In genomic region chr1:33082575-33083112, GRCh38 we compare ENCODE assay signal across 10 cellular contexts. TPM values are rescaled to one million over a fixed set of nuclear protein-coding genes. Genes with fewer than 3 reads are reported as not detected.
DNase-seq lines count a peak whose midpoint lies in the region; ATAC-seq lines count a peak whose summit lies in the region.
"Had no signal": no experiment of that assay in that cellular context is flagged by ENCODE, and none has a peak within 500 bp of the region (broad histone marks: within the 10 kb centered on the region; RNA-seq: fewer than 3 reads in every experiment).

No MANE protein-coding gene starts in this region.

- CTCF ChIA-PET in activated CD4-positive, alpha-beta memory T cell treated with anti-CD3 and anti-CD28 coated beads for 36 hours (lab: Charles Lee), result interaction anchor here (1.1 to 5.6 kb wide), 6 partner anchors 13 to 370 kb away, joined by 3 to 41 read pairs (median 5); no protein-coding TSS in a partner anchor

- no peak for DNase-seq in activated T-cell treated with anti-CD3 and anti-CD28 coated beads, Interleukin-2, amount 50 U/mL, for 4 hours
- DNase-seq in activated T-cell treated with anti-CD3 and anti-CD28 coated beads, Interleukin-2, amount 50 U/mL, for 48 hours, result no peak
- DNase-seq in activated CD4-positive, alpha-beta memory T cell treated with anti-CD3 and anti-CD28 coated beads for 36 hours, result no peak
- DNase-seq in stimulated activated effector memory CD8-positive, alpha-beta T cell treated with anti-CD3 and anti-CD28 coated beads, Interleukin-12 subunit alpha, Interleukin-12 subunit beta, amount 100 ng/mL, for 72 hours (ENCODE audit: low spot score in 2 of 2), result no peak
- DNase-seq in ecto neural progenitor cell (ENCODE audit: low spot score), result no peak
- no peak for DNase-seq in kidney glomerular epithelial cell (lab: John Stamatoyannopoulos, UW)
- DNase-seq in left ventricle myocardium superior, result no peak
- DNase-seq: SW 1271 had no signal

- H3K27ac Mint-ChIP-seq in activated CD4-positive, alpha-beta memory T cell treated with anti-CD3 and anti-CD28 coated beads for 36 hours, result no peak overlapping the region
- no peak overlapping the region for H3K27ac Mint-ChIP-seq in stimulated activated effector memory CD8-positive, alpha-beta T cell treated with anti-CD3 and anti-CD28 coated beads, Interleukin-12 subunit alpha, Interleukin-12 subunit beta, amount 100 ng/mL, for 72 hours

- no peaks in the 10 kb centered on the region for H3K9me3 ChIP-seq in iPS-15b (ENCODE audit: control insufficient read depth, insufficient read depth, low read length)
- H3K9me3 ChIP-seq: thyroid gland had no signal

- peak overlapping the region; percentile 81 for H3K4me3 ChIP-seq in iPS-15b (ENCODE audit: low read depth, low read length)

- H3K4me3 Mint-ChIP-seq in activated T-cell treated with anti-CD3 and anti-CD28 coated beads, Interleukin-2, amount 50 U/mL, for 4 hours, result peak overlapping the region; percentile 79
- peak overlapping the region; percentile 62 for H3K4me3 Mint-ChIP-seq in activated CD4-positive, alpha-beta memory T cell treated with anti-CD3 and anti-CD28 coated beads for 36 hours
- H3K4me3 Mint-ChIP-seq in stimulated activated effector memory CD8-positive, alpha-beta T cell treated with anti-CD3 and anti-CD28 coated beads, Interleukin-12 subunit alpha, Interleukin-12 subunit beta, amount 100 ng/mL, for 72 hours, result peak overlapping the region; percentile 65

- intact Hi-C loops in activated CD4-positive, alpha-beta memory T cell treated with anti-CD3 and anti-CD28 coated beads for 36 hours (cut with micrococcal nuclease), result loop anchor here (5.0 to 10.0 kb wide), 2 partner anchors 45 to 148 kb away; partner anchors contain the start of gene AK2
- intact Hi-C loops in left ventricle myocardium superior (cut with micrococcal nuclease), result no loop called here

- H3K27me3 ChIP-seq in iPS-15b (ENCODE audit: control insufficient read depth, insufficient read depth, low read length), result peaks cover 52% of the 10 kb centered on the region
- H3K27me3 ChIP-seq: thyroid gland had no signal

- H3K4me1 ChIP-seq in iPS-15b (ENCODE audit: control insufficient read depth, insufficient read depth, low read length), result no peaks in the 10 kb centered on the region

- no peaks in the 10 kb centered on the region for H3K9me3 Mint-ChIP-seq in activated T-cell treated with anti-CD3 and anti-CD28 coated beads, Interleukin-2, amount 50 U/mL, for 4 hours
- H3K9me3 Mint-ChIP-seq in activated CD4-positive, alpha-beta memory T cell treated with anti-CD3 and anti-CD28 coated beads for 36 hours, result no peaks in the 10 kb centered on the region
- H3K9me3 Mint-ChIP-seq in stimulated activated effector memory CD8-positive, alpha-beta T cell treated with anti-CD3 and anti-CD28 coated beads, Interleukin-12 subunit alpha, Interleukin-12 subunit beta, amount 100 ng/mL, for 72 hours, result no peaks in the 10 kb centered on the region

- H3K4me1 Mint-ChIP-seq in activated T-cell treated with anti-CD3 and anti-CD28 coated beads, Interleukin-2, amount 50 U/mL, for 4 hours (ENCODE audit: low read depth), result peaks cover 27% of the 10 kb centered on the region
- peaks cover 6% of the 10 kb centered on the region for H3K4me1 Mint-ChIP-seq in activated CD4-positive, alpha-beta memory T cell treated with anti-CD3 and anti-CD28 coated beads for 36 hours (ENCODE audit: low read depth)
- peaks cover 16% of the 10 kb centered on the region for H3K4me1 Mint-ChIP-seq in stimulated activated effector memory CD8-positive, alpha-beta T cell treated with anti-CD3 and anti-CD28 coated beads, Interleukin-12 subunit alpha, Interleukin-12 subunit beta, amount 100 ng/mL, for 72 hours

- peaks cover 2% of the 10 kb centered on the region for H3K27me3 Mint-ChIP-seq in activated T-cell treated with anti-CD3 and anti-CD28 coated beads, Interleukin-2, amount 50 U/mL, for 4 hours (ENCODE audit: low read depth)
- no peaks in the 10 kb centered on the region for H3K27me3 Mint-ChIP-seq in activated CD4-positive, alpha-beta memory T cell treated with anti-CD3 and anti-CD28 coated beads for 36 hours

- no peak for ATAC-seq in activated T-cell treated with anti-CD3 and anti-CD28 coated beads, Interleukin-2, amount 50 U/mL, for 4 hours
- no peak for ATAC-seq in stimulated activated effector memory CD8-positive, alpha-beta T cell treated with anti-CD3 and anti-CD28 coated beads, Interleukin-12 subunit alpha, Interleukin-12 subunit beta, amount 100 ng/mL, for 72 hours
- no peak for ATAC-seq in left ventricle myocardium superior

- no peaks in the 10 kb centered on the region for H3K36me3 ChIP-seq in iPS-15b (ENCODE audit: control insufficient read depth, insufficient read depth, low read length)
- H3K36me3 ChIP-seq: thyroid gland had no signal

- POLR2A ChIA-PET in activated CD4-positive, alpha-beta memory T cell treated with anti-CD3 and anti-CD28 coated beads for 36 hours (lab: Charles Lee), result no interaction called here

- H3K36me3 Mint-ChIP-seq in activated T-cell treated with anti-CD3 and anti-CD28 coated beads, Interleukin-2, amount 50 U/mL, for 4 hours (ENCODE audit: insufficient read depth), result no peaks in the 10 kb centered on the region
- no peaks in the 10 kb centered on the region for H3K36me3 Mint-ChIP-seq in activated CD4-positive, alpha-beta memory T cell treated with anti-CD3 and anti-CD28 coated beads for 36 hours
- peaks cover 6% of the 10 kb centered on the region for H3K36me3 Mint-ChIP-seq in stimulated activated effector memory CD8-positive, alpha-beta T cell treated with anti-CD3 and anti-CD28 coated beads, Interleukin-12 subunit alpha, Interleukin-12 subunit beta, amount 100 ng/mL, for 72 hours

- no peak overlapping the region for H3K9ac ChIP-seq in iPS-15b (ENCODE audit: low read depth, low read length)

RNA-seq across cellular contexts. Expression of gene AZIN2, which starts 1.7 kb away (rescaled TPM):
- total RNA-seq in activated T-cell treated with anti-CD3 and anti-CD28 coated beads, Interleukin-2, amount 50 U/mL, for 4 hours, result 1 to 10 TPM in 2 of 3 donors, under 1 TPM in 1; 0.30 to 2.2 (median 1.4) TPM
- total RNA-seq in activated CD4-positive, alpha-beta memory T cell treated with anti-CD3 and anti-CD28 coated beads for 36 hours, result 1 to 10 TPM; 2.5 to 2.9 TPM
- total RNA-seq in left ventricle myocardium superior, result 3.3 TPM

RNA-seq across cellular contexts. Expression of gene AK2, which starts 46.0 kb away (rescaled TPM):
- total RNA-seq in activated T-cell treated with anti-CD3 and anti-CD28 coated beads, Interleukin-2, amount 50 U/mL, for 4 hours, result 100 to 1,000 TPM; 320 to 346 (median 334) TPM
- 100 to 1,000 TPM; 325 to 328 TPM for total RNA-seq in activated CD4-positive, alpha-beta memory T cell treated with anti-CD3 and anti-CD28 coated beads for 36 hours
- 121 TPM for total RNA-seq in left ventricle myocardium superior
